Comparison of ENCODE assay signal across 1 cellular context in the genomic region with DNA sequence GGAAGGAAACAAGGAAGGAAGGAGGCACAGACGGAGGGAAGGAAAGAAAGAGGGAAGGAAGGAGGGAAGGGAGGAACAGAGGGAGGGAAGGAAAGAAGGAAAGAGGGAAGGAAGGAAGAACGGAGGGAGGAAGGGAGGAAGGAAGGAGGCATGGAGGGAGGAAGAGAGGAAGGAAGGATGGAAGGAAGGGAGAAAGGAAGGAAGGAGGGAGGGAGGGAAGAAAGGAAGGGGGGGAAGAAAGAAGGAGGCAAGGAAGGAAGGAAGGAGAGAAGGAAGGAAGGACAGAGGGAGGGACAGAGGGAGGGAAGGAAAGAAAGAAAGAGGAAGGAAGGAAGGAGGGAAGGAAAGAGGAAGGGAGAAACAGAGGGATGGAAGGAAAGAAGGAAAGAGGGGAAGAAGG.
TF ChIP-seq lines count a peak whose summit lies in the region.

No MANE protein-coding gene starts in this region.

TF ChIP-seq in GM23338, 12 proteins besides CTCF, POLR2A, EP300 and RAD21 (continued from another document):
- TF ChIP-seq, protein P1, sequence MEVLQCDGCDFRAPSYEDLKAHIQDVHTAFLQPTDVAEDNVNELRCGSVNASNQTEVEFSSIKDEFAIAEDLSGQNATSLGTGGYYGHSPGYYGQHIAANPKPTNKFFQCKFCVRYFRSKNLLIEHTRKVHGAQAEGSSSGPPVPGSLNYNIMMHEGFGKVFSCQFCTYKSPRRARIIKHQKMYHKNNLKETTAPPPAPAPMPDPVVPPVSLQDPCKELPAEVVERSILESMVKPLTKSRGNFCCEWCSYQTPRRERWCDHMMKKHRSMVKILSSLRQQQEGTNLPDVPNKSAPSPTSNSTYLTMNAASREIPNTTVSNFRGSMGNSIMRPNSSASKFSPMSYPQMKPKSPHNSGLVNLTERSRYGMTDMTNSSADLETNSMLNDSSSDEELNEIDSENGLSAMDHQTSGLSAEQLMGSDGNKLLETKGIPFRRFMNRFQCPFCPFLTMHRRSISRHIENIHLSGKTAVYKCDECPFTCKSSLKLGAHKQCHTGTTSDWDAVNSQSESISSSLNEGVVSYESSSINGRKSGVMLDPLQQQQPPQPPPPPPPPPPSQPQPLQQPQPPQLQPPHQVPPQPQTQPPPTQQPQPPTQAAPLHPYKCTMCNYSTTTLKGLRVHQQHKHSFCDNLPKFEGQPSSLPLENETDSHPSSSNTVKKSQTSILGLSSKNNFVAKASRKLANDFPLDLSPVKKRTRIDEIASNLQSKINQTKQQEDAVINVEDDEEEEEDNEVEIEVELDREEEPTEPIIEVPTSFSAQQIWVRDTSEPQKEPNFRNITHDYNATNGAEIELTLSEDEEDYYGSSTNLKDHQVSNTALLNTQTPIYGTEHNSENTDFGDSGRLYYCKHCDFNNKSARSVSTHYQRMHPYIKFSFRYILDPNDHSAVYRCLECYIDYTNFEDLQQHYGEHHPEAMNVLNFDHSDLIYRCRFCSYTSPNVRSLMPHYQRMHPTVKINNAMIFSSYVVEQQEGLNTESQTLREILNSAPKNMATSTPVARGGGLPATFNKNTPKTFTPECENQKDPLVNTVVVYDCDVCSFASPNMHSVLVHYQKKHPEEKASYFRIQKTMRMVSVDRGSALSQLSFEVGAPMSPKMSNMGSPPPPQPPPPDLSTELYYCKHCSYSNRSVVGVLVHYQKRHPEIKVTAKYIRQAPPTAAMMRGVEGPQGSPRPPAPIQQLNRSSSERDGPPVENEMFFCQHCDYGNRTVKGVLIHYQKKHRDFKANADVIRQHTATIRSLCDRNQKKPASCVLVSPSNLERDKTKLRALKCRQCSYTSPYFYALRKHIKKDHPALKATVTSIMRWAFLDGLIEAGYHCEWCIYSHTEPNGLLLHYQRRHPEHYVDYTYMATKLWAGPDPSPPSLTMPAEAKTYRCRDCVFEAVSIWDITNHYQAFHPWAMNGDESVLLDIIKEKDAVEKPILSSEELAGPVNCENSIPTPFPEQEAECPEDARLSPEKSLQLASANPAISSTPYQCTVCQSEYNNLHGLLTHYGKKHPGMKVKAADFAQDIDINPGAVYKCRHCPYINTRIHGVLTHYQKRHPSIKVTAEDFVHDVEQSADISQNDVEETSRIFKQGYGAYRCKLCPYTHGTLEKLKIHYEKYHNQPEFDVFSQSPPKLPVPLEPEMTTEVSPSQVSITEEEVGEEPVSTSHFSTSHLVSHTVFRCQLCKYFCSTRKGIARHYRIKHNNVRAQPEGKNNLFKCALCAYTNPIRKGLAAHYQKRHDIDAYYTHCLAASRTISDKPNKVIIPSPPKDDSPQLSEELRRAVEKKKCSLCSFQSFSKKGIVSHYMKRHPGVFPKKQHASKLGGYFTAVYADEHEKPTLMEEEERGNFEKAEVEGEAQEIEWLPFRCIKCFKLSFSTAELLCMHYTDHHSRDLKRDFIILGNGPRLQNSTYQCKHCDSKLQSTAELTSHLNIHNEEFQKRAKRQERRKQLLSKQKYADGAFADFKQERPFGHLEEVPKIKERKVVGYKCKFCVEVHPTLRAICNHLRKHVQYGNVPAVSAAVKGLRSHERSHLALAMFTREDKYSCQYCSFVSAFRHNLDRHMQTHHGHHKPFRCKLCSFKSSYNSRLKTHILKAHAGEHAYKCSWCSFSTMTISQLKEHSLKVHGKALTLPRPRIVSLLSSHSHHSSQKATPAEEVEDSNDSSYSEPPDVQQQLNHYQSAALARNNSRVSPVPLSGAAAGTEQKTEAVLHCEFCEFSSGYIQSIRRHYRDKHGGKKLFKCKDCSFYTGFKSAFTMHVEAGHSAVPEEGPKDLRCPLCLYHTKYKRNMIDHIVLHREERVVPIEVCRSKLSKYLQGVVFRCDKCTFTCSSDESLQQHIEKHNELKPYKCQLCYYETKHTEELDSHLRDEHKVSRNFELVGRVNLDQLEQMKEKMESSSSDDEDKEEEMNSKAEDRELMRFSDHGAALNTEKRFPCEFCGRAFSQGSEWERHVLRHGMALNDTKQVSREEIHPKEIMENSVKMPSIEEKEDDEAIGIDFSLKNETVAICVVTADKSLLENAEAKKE (CRISPR knock-in tag; IDR thresholded peaks at IDR 0.05): no peak
- TF ChIP-seq JUNB (IDR thresholded peaks at IDR 0.05; ENCODE audit: unreplicated experiment) (no peak), EZH2 (IDR thresholded peaks at IDR 0.05; ENCODE audit: low read depth, unreplicated experiment) (no peak), ZNF114 (CRISPR knock-in tag; IDR thresholded peaks at IDR 0.05) (no peak), POLR2AphosphoS5 (IDR thresholded peaks at IDR 0.05; ENCODE audit: low read depth) (no peak), CREB1 (CRISPR knock-in tag; IDR thresholded peaks at IDR 0.05; ENCODE audit: low read depth) (no peak), EZH2phosphoT487 (IDR thresholded peaks at IDR 0.05; ENCODE audit: unreplicated experiment) (no peak), STAT1 (IDR thresholded peaks at IDR 0.05; ENCODE audit: unreplicated experiment) (no peak), NANOG (IDR thresholded peaks at IDR 0.05; ENCODE audit: borderline replicate concordance) (no peak)
- TF ChIP-seq, protein P2, sequence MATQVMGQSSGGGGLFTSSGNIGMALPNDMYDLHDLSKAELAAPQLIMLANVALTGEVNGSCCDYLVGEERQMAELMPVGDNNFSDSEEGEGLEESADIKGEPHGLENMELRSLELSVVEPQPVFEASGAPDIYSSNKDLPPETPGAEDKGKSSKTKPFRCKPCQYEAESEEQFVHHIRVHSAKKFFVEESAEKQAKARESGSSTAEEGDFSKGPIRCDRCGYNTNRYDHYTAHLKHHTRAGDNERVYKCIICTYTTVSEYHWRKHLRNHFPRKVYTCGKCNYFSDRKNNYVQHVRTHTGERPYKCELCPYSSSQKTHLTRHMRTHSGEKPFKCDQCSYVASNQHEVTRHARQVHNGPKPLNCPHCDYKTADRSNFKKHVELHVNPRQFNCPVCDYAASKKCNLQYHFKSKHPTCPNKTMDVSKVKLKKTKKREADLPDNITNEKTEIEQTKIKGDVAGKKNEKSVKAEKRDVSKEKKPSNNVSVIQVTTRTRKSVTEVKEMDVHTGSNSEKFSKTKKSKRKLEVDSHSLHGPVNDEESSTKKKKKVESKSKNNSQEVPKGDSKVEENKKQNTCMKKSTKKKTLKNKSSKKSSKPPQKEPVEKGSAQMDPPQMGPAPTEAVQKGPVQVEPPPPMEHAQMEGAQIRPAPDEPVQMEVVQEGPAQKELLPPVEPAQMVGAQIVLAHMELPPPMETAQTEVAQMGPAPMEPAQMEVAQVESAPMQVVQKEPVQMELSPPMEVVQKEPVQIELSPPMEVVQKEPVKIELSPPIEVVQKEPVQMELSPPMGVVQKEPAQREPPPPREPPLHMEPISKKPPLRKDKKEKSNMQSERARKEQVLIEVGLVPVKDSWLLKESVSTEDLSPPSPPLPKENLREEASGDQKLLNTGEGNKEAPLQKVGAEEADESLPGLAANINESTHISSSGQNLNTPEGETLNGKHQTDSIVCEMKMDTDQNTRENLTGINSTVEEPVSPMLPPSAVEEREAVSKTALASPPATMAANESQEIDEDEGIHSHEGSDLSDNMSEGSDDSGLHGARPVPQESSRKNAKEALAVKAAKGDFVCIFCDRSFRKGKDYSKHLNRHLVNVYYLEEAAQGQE (IDR thresholded peaks at IDR 0.05; ENCODE audit: unreplicated experiment): no peak
